Comparison of ENCODE assay signal across 12 cellular contexts in the genomic region with DNA sequence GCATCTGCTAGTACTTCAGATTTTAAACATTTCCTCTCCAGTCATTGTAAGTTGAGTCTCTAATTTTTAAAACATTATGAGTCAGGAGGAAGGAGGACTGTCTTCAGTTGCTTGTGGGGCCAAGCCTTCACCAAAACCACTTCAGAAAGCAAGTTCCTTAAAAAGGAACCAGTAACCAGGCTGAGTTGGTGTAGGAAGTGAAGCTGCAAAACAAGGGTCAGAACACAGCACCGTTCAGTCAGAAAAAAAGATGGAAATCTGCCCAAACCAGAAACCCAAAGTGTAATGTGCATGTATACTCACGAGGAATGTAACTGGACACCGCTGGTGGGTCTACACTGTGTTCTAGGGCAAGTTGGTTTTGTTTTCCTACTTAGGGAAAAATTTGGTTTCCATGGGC.
DNase-seq lines count a peak whose midpoint lies in the region; ATAC-seq and TF ChIP-seq lines count a peak whose summit lies in the region.
"Had no signal": no experiment of that assay in that cellular context is flagged by ENCODE, and none has a peak within 500 bp of the region (broad histone marks: within the 10 kb centered on the region; RNA-seq: fewer than 3 reads in every experiment).

No MANE protein-coding gene starts in this region.

- H4K20me1 ChIP-seq in SK-N-SH (ENCODE audit: insufficient read depth) = no peaks in the 10 kb centered on the region

- H3K27me3 Mint-ChIP-seq in MCF 10A (ENCODE audit: insufficient read depth, unreplicated experiment) = peaks cover 20% of the 10 kb centered on the region
- peaks cover 7% of the 10 kb centered on the region for H3K27me3 Mint-ChIP-seq in activated naive CD4-positive, alpha-beta T cell treated with anti-CD3 and anti-CD28 coated beads, Interleukin-2, amount 10 ng/mL, durations not matched to agents 7 days and 5 days

- H3K36me3 Mint-ChIP-seq in MCF 10A (ENCODE audit: insufficient read depth, unreplicated experiment) = no peaks in the 10 kb centered on the region
- no peaks in the 10 kb centered on the region for H3K36me3 Mint-ChIP-seq in activated naive CD4-positive, alpha-beta T cell treated with anti-CD3 and anti-CD28 coated beads, Interleukin-2, amount 10 ng/mL, durations not matched to agents 7 days and 5 days

- H3K4me2 ChIP-seq in SK-N-SH = peak overlapping the region; percentile 47; the same call in 1 of the 2 replicates

- H3K4me1 ChIP-seq in breast epithelium = no peaks in the 10 kb centered on the region
- peaks cover 0 to 5% of the 10 kb centered on the region in 2 experiments; a peak in 1 of 4 replicates for H3K4me1 ChIP-seq in SK-N-SH (ENCODE audit: control insufficient read depth in 1 of 2, insufficient read depth in 2 of 2, low read depth in 1 of 2, low read length in 1 of 2)
- no peaks in the 10 kb centered on the region for H3K4me1 ChIP-seq in upper lobe of right lung
- no peaks in the 10 kb centered on the region for H3K4me1 ChIP-seq in right cardiac atrium (ENCODE audit: control insufficient read depth, insufficient read depth, low read length)
- H3K4me1 ChIP-seq: BE2C had no signal

- CTCF ChIA-PET in MCF 10A (lab: Yijun Ruan, JAX) = no interaction called here
- CTCF ChIA-PET in SK-N-SH (lab: Yijun Ruan, JAX) = no interaction called here
- CTCF ChIA-PET in activated naive CD4-positive, alpha-beta T cell treated with anti-CD3 and anti-CD28 coated beads, Interleukin-2, amount 10 ng/mL, durations not matched to agents 7 days and 5 days (lab: Charles Lee) = no interaction called here

- H3K79me2 ChIP-seq in SK-N-SH (ENCODE audit: insufficient read depth) = no peaks in the 10 kb centered on the region

- no peaks in the 10 kb centered on the region for H3K9me3 Mint-ChIP-seq in MCF 10A (ENCODE audit: unreplicated experiment)
- no peaks in the 10 kb centered on the region for H3K9me3 Mint-ChIP-seq in activated naive CD4-positive, alpha-beta T cell treated with anti-CD3 and anti-CD28 coated beads, Interleukin-2, amount 10 ng/mL, durations not matched to agents 7 days and 5 days

- H3K27ac Mint-ChIP-seq in MCF 10A (ENCODE audit: low read depth, unreplicated experiment) = no peak overlapping the region
- no peak overlapping the region for H3K27ac Mint-ChIP-seq in activated naive CD4-positive, alpha-beta T cell treated with anti-CD3 and anti-CD28 coated beads, Interleukin-2, amount 10 ng/mL, durations not matched to agents 7 days and 5 days

- TF ChIP-seq POLR2A in breast epithelium (IDR thresholded peaks at IDR 0.05) = no peak

- no peaks in the 10 kb centered on the region for H3K4me1 Mint-ChIP-seq in MCF 10A (ENCODE audit: insufficient read depth, unreplicated experiment)
- peaks cover 16% of the 10 kb centered on the region for H3K4me1 Mint-ChIP-seq in activated naive CD4-positive, alpha-beta T cell treated with anti-CD3 and anti-CD28 coated beads, Interleukin-2, amount 10 ng/mL, durations not matched to agents 7 days and 5 days

- TF ChIP-seq EP300 in SK-N-SH (IDR thresholded peaks at IDR 0.05; ENCODE audit: borderline replicate concordance in 1 of 2, low read depth in 1 of 2, low read length in 1 of 2) = no peak

- WGBS in SK-N-SH (ENCODE audit: low lambda C conversion rate) = 6% methylated on average over 3 of the region's 3 CpGs
- WGBS in right cardiac atrium = 47% methylated on average over 3 of the region's 3 CpGs

- TF ChIP-seq RAD21 in SK-N-SH (IDR thresholded peaks at IDR 0.05; ENCODE audit: low read length) = no peak

- H3K27me3 ChIP-seq in breast epithelium (no peaks in the 10 kb centered on the region), SK-N-SH (ENCODE audit: insufficient read depth) (no peaks in the 10 kb centered on the region; the same call in 1 of the 2 replicates), upper lobe of right lung (no peaks in the 10 kb centered on the region), right cardiac atrium (ENCODE audit: control insufficient read depth, insufficient read depth) (no peaks in the 10 kb centered on the region)
- H3K27me3 ChIP-seq: BE2C had no signal

- no peak overlapping the region for H3K27ac ChIP-seq in breast epithelium
- peak overlapping the region in 1 of 2 experiments; percentile 69; a peak in 2 of 4 replicates for H3K27ac ChIP-seq in SK-N-SH (ENCODE audit: low read depth in 2 of 2, low read length in 1 of 2)
- no peak overlapping the region for H3K27ac ChIP-seq in upper lobe of right lung
- no peak overlapping the region for H3K27ac ChIP-seq in right cardiac atrium (ENCODE audit: low read length)

- POLR2A ChIA-PET in MCF 10A (lab: Yijun Ruan, JAX) (no interaction called here), SK-N-SH (lab: Yijun Ruan, JAX) (no interaction called here)

- ATAC-seq in upper lobe of right lung (peak; percentile 75), GM21423 (IDR thresholded peaks at IDR 0.05; ENCODE audit: unreplicated experiment) (no peak), right cardiac atrium (no peak)

- no peaks in the 10 kb centered on the region for H3K9me2 ChIP-seq in SK-N-SH

- TF ChIP-seq CTCF in MCF 10A (IDR thresholded peaks at IDR 0.05; ENCODE audit: unreplicated experiment) (no peak), breast epithelium (IDR thresholded peaks at IDR 0.05) (no peak), SK-N-SH (IDR thresholded peaks at IDR 0.05) (no peak), upper lobe of right lung (IDR thresholded peaks at IDR 0.05) (no peak)

- peaks cover 8% of the 10 kb centered on the region for H3F3A ChIP-seq in SK-N-SH (replicated peaks; ENCODE audit: insufficient read depth)

- H3K4me3 ChIP-seq in breast epithelium (no peak overlapping the region), SK-N-SH (ENCODE audit: low read depth in 2 of 2, low read length in 1 of 2) (0 out of 4 replicates have a peak overlapping the region, but pooled peaks of 1 of the 2 experiments have one; percentile 11), upper lobe of right lung (no peak overlapping the region), right cardiac atrium (ENCODE audit: low read length) (no peak overlapping the region)
- H3K4me3 ChIP-seq: dorsolateral prefrontal cortex had no signal

- intact Hi-C loops in MCF 10A (cut with micrococcal nuclease) (no loop called here), breast epithelium (cut with DNase I; ENCODE audit: low total_unique reads) (no loop called here), upper lobe of right lung (cut with DNase I) (no loop called here), right cardiac atrium (cut with DNase I) (no loop called here)

- H3K9ac ChIP-seq in SK-N-SH = no peak overlapping the region

- H3K36me3 ChIP-seq in breast epithelium = no peaks in the 10 kb centered on the region
- H3K36me3 ChIP-seq in SK-N-SH (replicated peaks in 1 of 2; ENCODE audit: control insufficient read depth in 1 of 2, insufficient read depth in 2 of 2, low read length in 1 of 2) = no peaks in the 10 kb centered on the region
- H3K36me3 ChIP-seq in upper lobe of right lung = no peaks in the 10 kb centered on the region
- H3K36me3 ChIP-seq: BE2C had no signal

- no peak overlapping the region for H3K4me3 Mint-ChIP-seq in MCF 10A (ENCODE audit: unreplicated experiment)
- H3K4me3 Mint-ChIP-seq in activated naive CD4-positive, alpha-beta T cell treated with anti-CD3 and anti-CD28 coated beads, Interleukin-2, amount 10 ng/mL, durations not matched to agents 7 days and 5 days = no peak overlapping the region

- BruUV-seq in MCF 10A (replicated peaks; lab: Mats Ljungman, UMichigan) = no TSS peak

- H3K9me3 ChIP-seq in breast epithelium (no peaks in the 10 kb centered on the region), SK-N-SH (no peaks in the 10 kb centered on the region), upper lobe of right lung (no peaks in the 10 kb centered on the region), right cardiac atrium (ENCODE audit: control insufficient read depth, low read length) (no peaks in the 10 kb centered on the region)
- H3K9me3 ChIP-seq: BE2C had no signal

- peak overlapping the region; percentile 73 for H2AFZ ChIP-seq in SK-N-SH (ENCODE audit: low read depth)

- DNase-seq in MCF 10A (ENCODE audit: unreplicated experiment) (peak; percentile 40), breast epithelium (ENCODE audit: low spot score in 2 of 2) (no peak), SK-N-SH (no peak), fibroblast of the conjunctiva (ENCODE audit: low read depth) (peak; percentile 57), upper lobe of right lung (no peak), right cardiac atrium (no peak)
- DNase-seq in activated naive CD4-positive, alpha-beta T cell treated with anti-CD3 and anti-CD28 coated beads, Interleukin-2, amount 10 ng/mL, durations not matched to agents 7 days and 5 days = no peak
- DNase-seq: BE2C, dorsolateral prefrontal cortex, GOT3, NCI-H1694 treated with DMSO at 0.1 percent for 48 hours had no signal

TF ChIP-seq in SK-N-SH, 30 proteins besides CTCF, POLR2A, EP300 and RAD21:
- TF ChIP-seq NFIC (IDR thresholded peaks at IDR 0.05; ENCODE audit: borderline replicate concordance) (peak; percentile 14; the same call in 1 of the 2 replicates), TAF1 (IDR thresholded peaks at IDR 0.05; ENCODE audit: borderline replicate concordance, low read depth, low read length) (no peak)

Comparison
In these comparisons a context has a peak if more than half of its experiments do, and no peak if none do; other contexts are left out.
1. DNase-seq: peak in MCF 10A (single experiment) and fibroblast of the conjunctiva (single experiment); none in breast epithelium (0 of 2), SK-N-SH (single experiment), upper lobe of right lung (single experiment), right cardiac atrium (0 of 3) and activated naive CD4-positive, alpha-beta T cell treated with anti-CD3 and anti-CD28 coated beads, Interleukin-2, amount 10 ng/mL, durations not matched to agents 7 days and 5 days (single experiment).